In genomic region chr4:1249731-1250526, GRCh38 we compare ENCODE assay signal across 8 cellular contexts. TPM values are rescaled to one million over a fixed set of nuclear protein-coding genes. Genes with fewer than 3 reads are reported as not detected.
DNase-seq lines count a peak whose midpoint lies in the region; ATAC-seq, FAIRE-seq and TF ChIP-seq lines count a peak whose summit lies in the region.

No MANE protein-coding gene starts in this region.

- TF ChIP-seq CTCF in GM12864 (IDR thresholded peaks at IDR 0.05; ENCODE audit: low read depth, low read length, missing control alignments) (no peak), PC-9 (conservative IDR thresholded peaks at IDR 0.05) (no peak), astrocyte of the cerebellum (IDR thresholded peaks at IDR 0.05; ENCODE audit: low read depth, low read length, missing control alignments) (no peak)

- ATAC-seq in HG02588 (IDR thresholded peaks at IDR 0.05; ENCODE audit: unreplicated experiment) = peak; percentile 12

- no peak for DNase-seq in GM12864 (ENCODE audit: low read depth)
- DNase-seq in PC-9 = peak in 1 of 2 experiments; percentile 12
- DNase-seq in astrocyte of the cerebellum (ENCODE audit: low read depth) = no peak
- DNase-seq in stimulated activated CD4-positive, alpha-beta T cell treated with anti-CD3 and anti-CD28 coated beads, Interleukin-12 subunit alpha, Interleukin-12 subunit beta, amount 100 ng/mL, for 4 hours = peak; percentile 51
- DNase-seq in NCI-H524 treated with DMSO at 0.1 percent for 48 hours (lab: John Stamatoyannopoulos, UW) = no peak
- DNase-seq in HTR-8/SVneo (ENCODE audit: insufficient read length, low spot score) = no peak

- CTCF ChIA-PET in PC-9 (lab: Charles Lee) = no interaction called here

- H3K79me2 ChIP-seq in PC-9 (ENCODE audit: low read depth) = peaks cover 44% of the 10 kb centered on the region

- in situ Hi-C loops in astrocyte of the cerebellum (cut with HindIII; ENCODE audit: low sequenced_read_pairs) = no loop called here

- POLR2A ChIA-PET in PC-9 (lab: Charles Lee; ENCODE audit: unreplicated experiment) = interaction anchor here (0.6 kb wide), 2 partner anchors 31 to 77 kb away, joined by 6 read pairs; no protein-coding TSS in a partner anchor

- H3K36me3 ChIP-seq in PC-9 (ENCODE audit: low read depth) = peaks cover 10% of the 10 kb centered on the region; the same call in 1 of the 2 replicates

- H4K20me1 ChIP-seq in PC-9 (ENCODE audit: insufficient read depth) = peaks cover 25% of the 10 kb centered on the region

- peaks cover 8% of the 10 kb centered on the region for H3F3A ChIP-seq in PC-9 (ENCODE audit: insufficient read depth, low read depth)

- H3K9me3 ChIP-seq in PC-9 (ENCODE audit: insufficient read depth, low read depth) = peaks cover 7% of the 10 kb centered on the region
- peaks cover 29% of the 10 kb centered on the region for H3K9me3 ChIP-seq in iPS-18c (ENCODE audit: control insufficient read depth, insufficient read depth, low read length)

- no peaks in the 10 kb centered on the region for H3K27me3 ChIP-seq in PC-9 (ENCODE audit: insufficient read depth, low read depth)

- BruUV-seq in PC-9 (replicated peaks; lab: Mats Ljungman, UMichigan) = TSS peak; percentile 41

- H3K4me1 ChIP-seq in PC-9 (replicated peaks; ENCODE audit: insufficient read depth) = peaks cover 24% of the 10 kb centered on the region

- no peak for FAIRE-seq in HTR-8/SVneo (lab: Jason Lieb, UNC)

- no peaks in the 10 kb centered on the region for H3K9me2 ChIP-seq in PC-9 (ENCODE audit: insufficient read depth)

- H2AFZ ChIP-seq in PC-9 = peak overlapping the region; percentile 93

- H3K27ac ChIP-seq in PC-9 = peak overlapping the region; percentile 56

- peak overlapping the region; percentile 98 for H3K4me2 ChIP-seq in PC-9

- peak overlapping the region; percentile 67 for H3K4me3 ChIP-seq in GM12864 (ENCODE audit: low read depth, low read length)
- H3K4me3 ChIP-seq in PC-9 = peak overlapping the region; percentile 83
- H3K4me3 ChIP-seq in astrocyte of the cerebellum (ENCODE audit: low read depth, low read length) = peak overlapping the region; percentile 49
- peak overlapping the region; percentile 63 for H3K4me3 ChIP-seq in iPS-18c (ENCODE audit: insufficient read depth, low read depth, low read length)

- intact Hi-C loops in PC-9 (cut with micrococcal nuclease; ENCODE audit: unreplicated experiment) = loop anchor here (5.0 kb wide), 5 partner anchors 42 to 238 kb away; partner anchors contain the start of gene FGFRL1

RNA-seq across cellular contexts. Expression of gene CTBP1, which starts 1.0 kb away (rescaled TPM):
- total RNA-seq in PC-9 (2021) = 153 and 184 TPM in 2 replicates

RNA-seq across cellular contexts. Expression of gene MAEA, which starts 39.8 kb away (rescaled TPM):
- total RNA-seq in PC-9 (2021) = 79.4 and 88.6 TPM in 2 replicates
